8 cellular contexts compared by ENCODE assay signal in the genomic region with DNA sequence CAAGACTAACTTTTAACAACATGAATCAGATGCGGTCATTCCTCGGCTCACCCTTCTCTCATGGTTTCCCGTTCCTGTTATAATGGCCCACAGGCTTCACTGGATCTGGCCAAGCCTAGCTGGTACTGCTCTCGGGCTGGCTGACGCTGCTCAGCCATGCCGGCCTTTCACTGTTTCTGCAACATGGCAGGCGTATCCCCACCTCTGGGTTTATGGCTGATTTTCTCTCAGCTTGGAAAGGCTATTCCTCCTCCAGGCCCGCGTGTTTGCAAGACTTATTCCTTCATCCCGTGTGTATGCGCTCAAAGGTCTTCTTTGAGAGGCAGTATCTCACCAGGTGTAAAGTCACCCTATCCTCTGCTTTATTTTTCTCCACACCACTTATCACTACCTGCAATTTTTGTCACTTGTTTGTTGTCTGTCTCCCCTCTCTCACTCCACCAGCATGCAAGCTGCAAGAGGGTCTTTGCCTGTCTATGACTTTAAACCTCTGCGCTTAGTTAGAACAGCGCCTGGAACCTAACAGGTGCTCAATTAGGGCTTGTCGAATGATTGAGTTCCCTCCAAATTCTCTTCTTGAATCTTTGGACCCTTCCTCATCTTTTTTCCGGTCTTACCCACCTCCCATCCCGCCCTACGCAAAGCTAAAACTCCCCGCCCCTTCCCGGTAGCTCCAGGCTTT. TPM values are rescaled to one million over a fixed set of nuclear protein-coding genes. Genes with fewer than 3 reads are reported as not detected.
A peak's percentile ranks its signal among the peaks of the same experiment; 100 is the strongest.
DNase-seq lines count a peak whose midpoint lies in the region; ATAC-seq and TF ChIP-seq lines count a peak whose summit lies in the region.

No MANE protein-coding gene starts in this region.

- H3K27me3 ChIP-seq in A673 (replicated peaks; ENCODE audit: insufficient read depth, low read depth, low read length, poor library complexity), result no peaks in the 10 kb centered on the region

- H3K4me1 Mint-ChIP-seq in dendritic cell treated with granulocyte-macrophage colony-stimulating factor and Interleukin-4, amounts not matched to agents 40 ng/mL and 50 ng/mL, for 4 days (ENCODE audit: low read depth), result peaks cover 81% of the 10 kb centered on the region
- peaks cover 65% of the 10 kb centered on the region for H3K4me1 Mint-ChIP-seq in nephron progenitor cell

- H3K4me3 Mint-ChIP-seq in dendritic cell treated with granulocyte-macrophage colony-stimulating factor and Interleukin-4, amounts not matched to agents 40 ng/mL and 50 ng/mL, for 4 days, result peak overlapping the region; percentile 87
- peak overlapping the region; percentile 79 for H3K4me3 Mint-ChIP-seq in nephron progenitor cell

- H3K4me1 ChIP-seq in A673 (ENCODE audit: insufficient read depth, low read length, poor library complexity, severe bottlenecking), result no peaks in the 10 kb centered on the region

- no peaks in the 10 kb centered on the region for H3K9me3 Mint-ChIP-seq in dendritic cell treated with granulocyte-macrophage colony-stimulating factor and Interleukin-4, amounts not matched to agents 40 ng/mL and 50 ng/mL, for 4 days
- peaks cover 7% of the 10 kb centered on the region for H3K9me3 Mint-ChIP-seq in nephron progenitor cell

- H3K9me3 ChIP-seq in A673 (ENCODE audit: low read depth, low read length, poor library complexity, severe bottlenecking), result no peaks in the 10 kb centered on the region

- DNase-seq in A673 (ENCODE audit: low spot score) (no peak), NB4 (ENCODE audit: low read depth) (no peak), nephron progenitor cell (peak; percentile 2), ureter (ENCODE audit: low spot score) (no peak), NCI-H2171 (lab: John Stamatoyannopoulos, UW) (no peak)

- BruUV-seq in A673 (replicated peaks; lab: Mats Ljungman, UMichigan), result no TSS peak

- no peak for TF ChIP-seq POLR2A in NB4 (IDR thresholded peaks at IDR 0.05; ENCODE audit: extremely low read depth, insufficient read length)

- POLR2A ChIA-PET in A673 (lab: Charles Lee; ENCODE audit: low non-redundant PET), result interaction anchor here (0.6 to 0.8 kb wide), 2 partner anchors 83 to 173 kb away, joined by 3 to 14 read pairs; no protein-coding TSS in a partner anchor

- H3K4me3 ChIP-seq in A673 (ENCODE audit: low read depth, low read length, poor library complexity, severe bottlenecking) (peak overlapping the region; percentile 92), NB4 (ENCODE audit: low read depth, low read length) (peak overlapping the region; percentile 56)

- no peaks in the 10 kb centered on the region for H3K36me3 ChIP-seq in A673 (ENCODE audit: insufficient read depth, low read length, poor library complexity, severe bottlenecking)

- H3K36me3 Mint-ChIP-seq in dendritic cell treated with granulocyte-macrophage colony-stimulating factor and Interleukin-4, amounts not matched to agents 40 ng/mL and 50 ng/mL, for 4 days (ENCODE audit: low read depth), result peaks cover 36% of the 10 kb centered on the region
- H3K36me3 Mint-ChIP-seq in nephron progenitor cell (ENCODE audit: low read depth), result peaks cover 11% of the 10 kb centered on the region

- intact Hi-C loops in A673 (cut with micrococcal nuclease; ENCODE audit: unreplicated experiment), result no loop called here
- intact Hi-C loops in dendritic cell treated with granulocyte-macrophage colony-stimulating factor and Interleukin-4, amounts not matched to agents 40 ng/mL and 50 ng/mL, for 4 days (cut with micrococcal nuclease), result no loop called here

- CTCF ChIA-PET in A673 (lab: Charles Lee), result interaction anchor here (0.5 to 0.6 kb wide), 3 partner anchors 12 to 71 kb away, joined by 3 to 4 read pairs (median 3); no protein-coding TSS in a partner anchor

- H3K27ac ChIP-seq in A673 (ENCODE audit: low read depth, low read length, poor library complexity, severe bottlenecking), result peak overlapping the region; percentile 75

- peak; percentile 6 for ATAC-seq in GM19452 (IDR thresholded peaks at IDR 0.05; ENCODE audit: unreplicated experiment)
- no peak for ATAC-seq in GM18858 (IDR thresholded peaks at IDR 0.05; ENCODE audit: unreplicated experiment)

- no peak for TF ChIP-seq CTCF in A673 (conservative IDR thresholded peaks at IDR 0.05; ENCODE audit: low read depth, low read length)
- TF ChIP-seq CTCF in NB4 (IDR thresholded peaks at IDR 0.05; ENCODE audit: low read depth, low read length), result no peak
- no peak for TF ChIP-seq CTCF in nephron progenitor cell (IDR thresholded peaks at IDR 0.05)

- H3K27me3 Mint-ChIP-seq in dendritic cell treated with granulocyte-macrophage colony-stimulating factor and Interleukin-4, amounts not matched to agents 40 ng/mL and 50 ng/mL, for 4 days, result no peaks in the 10 kb centered on the region
- peaks cover 3% of the 10 kb centered on the region for H3K27me3 Mint-ChIP-seq in nephron progenitor cell (ENCODE audit: low read depth, poor library complexity)

- peak overlapping the region; percentile 92 for H3K27ac Mint-ChIP-seq in dendritic cell treated with granulocyte-macrophage colony-stimulating factor and Interleukin-4, amounts not matched to agents 40 ng/mL and 50 ng/mL, for 4 days
- H3K27ac Mint-ChIP-seq in nephron progenitor cell, result peak overlapping the region; percentile 73

RNA-seq across cellular contexts. Expression of gene RAP1A, which starts 0.5 kb away (rescaled TPM):
- total RNA-seq in A673 (2021) (50.9 and 52.8 TPM in 2 replicates), ureter (80.3 TPM)
